12 cellular contexts compared by ENCODE assay signal in genomic region chr19:19224150-19224851, GRCh38. TPM values are rescaled to one million over a fixed set of nuclear protein-coding genes. Genes with fewer than 3 reads are reported as not detected.
DNase-seq lines count a peak whose midpoint lies in the region; ATAC-seq and TF ChIP-seq lines count a peak whose summit lies in the region.
"Had no signal": no experiment of that assay in that cellular context is flagged by ENCODE, and none has a peak within 500 bp of the region (broad histone marks: within the 10 kb centered on the region; RNA-seq: fewer than 3 reads in every experiment).

No MANE protein-coding gene starts in this region.

- CTCF ChIA-PET in Panc1 (lab: Charles Lee): no interaction called here

- POLR2A ChIA-PET in Panc1 (lab: Charles Lee): interaction anchor here (0.6 kb wide), 1 partner anchor 23 kb away, joined by 3 read pairs; no protein-coding TSS in a partner anchor

- no peak overlapping the region for H3K27ac Mint-ChIP-seq in activated naive CD4-positive, alpha-beta T cell treated with anti-CD3 and anti-CD28 coated beads, Interleukin-2, amount 50 U/mL, for 24 hours
- H3K27ac Mint-ChIP-seq in activated naive CD4-positive, alpha-beta T cell treated with anti-CD3 and anti-CD28 coated beads, Interleukin-2, amount 50 U/mL, for 72 hours: no peak overlapping the region

- in situ Hi-C loops in Panc1 (cut with HindIII; ENCODE audit: low pct_unique_long_range_greater_than_20kb, low sequenced_read_pairs): no loop called here

- no peaks in the 10 kb centered on the region for H3K36me3 Mint-ChIP-seq in activated naive CD4-positive, alpha-beta T cell treated with anti-CD3 and anti-CD28 coated beads, Interleukin-2, amount 50 U/mL, for 24 hours
- H3K36me3 Mint-ChIP-seq in activated naive CD4-positive, alpha-beta T cell treated with anti-CD3 and anti-CD28 coated beads, Interleukin-2, amount 50 U/mL, for 72 hours: no peaks in the 10 kb centered on the region

- intact Hi-C loops in Panc1 (cut with micrococcal nuclease; ENCODE audit: unreplicated experiment) (no loop called here), stomach (cut with DNase I; ENCODE audit: low total_unique reads) (no loop called here)

- BruUV-seq in Panc1 (replicated peaks; lab: Mats Ljungman, UMichigan): no TSS peak

- H3K9me3 Mint-ChIP-seq in activated naive CD4-positive, alpha-beta T cell treated with anti-CD3 and anti-CD28 coated beads, Interleukin-2, amount 50 U/mL, for 24 hours: no peaks in the 10 kb centered on the region
- no peaks in the 10 kb centered on the region for H3K9me3 Mint-ChIP-seq in activated naive CD4-positive, alpha-beta T cell treated with anti-CD3 and anti-CD28 coated beads, Interleukin-2, amount 50 U/mL, for 72 hours

- H3K4me1 ChIP-seq in Panc1 (ENCODE audit: control insufficient read depth, insufficient read depth, low read length) (peaks cover 4% of the 10 kb centered on the region; the same call in 1 of the 2 replicates), stomach (peaks cover 0 to 11% (median 11%) of the 10 kb centered on the region in 4 donors)

- H3K9me3 ChIP-seq in Panc1 (ENCODE audit: control insufficient read depth, insufficient read depth, low read depth, low read length): no peaks in the 10 kb centered on the region
- no peaks in the 10 kb centered on the region for H3K9me3 ChIP-seq in stomach
- H3K9me3 ChIP-seq: gastroesophageal sphincter had no signal

- H3K4me3 Mint-ChIP-seq in activated naive CD4-positive, alpha-beta T cell treated with anti-CD3 and anti-CD28 coated beads, Interleukin-2, amount 50 U/mL, for 24 hours: peak overlapping the region; percentile 42

- no peak overlapping the region for H3K27ac ChIP-seq in Panc1 (ENCODE audit: low read length)
- H3K27ac ChIP-seq in stomach: no peak overlapping the region
- H3K27ac ChIP-seq: gastroesophageal sphincter had no signal

- ATAC-seq in activated naive CD4-positive, alpha-beta T cell treated with anti-CD3 and anti-CD28 coated beads, Interleukin-2, amount 50 U/mL, for 72 hours: no peak
- ATAC-seq in Panc1: peak; percentile 40

- H3K4me3 ChIP-seq in Panc1 (ENCODE audit: low read depth in 2 of 2, low read length in 2 of 2): peak overlapping the region; percentile 31 to 47; a peak in 2 of 4 replicates
- peak overlapping the region; percentile 30 for H3K4me3 ChIP-seq in fibroblast of villous mesenchyme (ENCODE audit: low read depth, low read length)
- H3K4me3 ChIP-seq in stomach: peak overlapping the region; percentile 35 to 61 (median 42)

- H3K27me3 ChIP-seq in Panc1 (ENCODE audit: control insufficient read depth, insufficient read depth, low read length) (no peaks in the 10 kb centered on the region), stomach (peaks cover 6 to 69% (median 46%) of the 10 kb centered on the region in 3 donors)

- no peak for TF ChIP-seq POLR2A in stomach (IDR thresholded peaks at IDR 0.05)

- no peak for DNase-seq in activated naive CD4-positive, alpha-beta T cell treated with anti-CD3 and anti-CD28 coated beads, Interleukin-2, amount 50 U/mL, for 72 hours (ENCODE audit: low spot score in 2 of 2)
- DNase-seq in Panc1 (ENCODE audit: low read depth, low spot score) (no peak), fibroblast of villous mesenchyme (ENCODE audit: low read depth) (no peak), stomach (no peak), NCI-H128 (lab: John Stamatoyannopoulos, UW; ENCODE audit: unreplicated experiment) (no peak), RPMI8226 (no peak), NOMO-1 (lab: John Stamatoyannopoulos, UW; ENCODE audit: unreplicated experiment in 2 of 2) (no peak)
- DNase-seq: SIG-M5 had no signal

- WGBS in stomach, 5 donors: 59 to 72% (median 67%) methylated on average over 12 to 17 of the region's 17 CpGs

- TF ChIP-seq CTCF in Panc1 (IDR thresholded peaks at IDR 0.05): no peak
- no peak for TF ChIP-seq CTCF in fibroblast of villous mesenchyme (IDR thresholded peaks at IDR 0.05; ENCODE audit: insufficient read depth, low read depth, low read length)
- TF ChIP-seq CTCF in stomach (IDR thresholded peaks at IDR 0.05): no peak

- H3K27me3 Mint-ChIP-seq in activated naive CD4-positive, alpha-beta T cell treated with anti-CD3 and anti-CD28 coated beads, Interleukin-2, amount 50 U/mL, for 24 hours: peaks cover 5% of the 10 kb centered on the region

- H3K36me3 ChIP-seq in Panc1 (ENCODE audit: control insufficient read depth, insufficient read depth, low read length) (no peaks in the 10 kb centered on the region), stomach (no peaks in the 10 kb centered on the region)
- H3K36me3 ChIP-seq: gastroesophageal sphincter had no signal

- no peak for TF ChIP-seq EP300 in stomach (IDR thresholded peaks at IDR 0.05)

- H3K4me1 Mint-ChIP-seq in activated naive CD4-positive, alpha-beta T cell treated with anti-CD3 and anti-CD28 coated beads, Interleukin-2, amount 50 U/mL, for 24 hours: peaks cover 4% of the 10 kb centered on the region

RNA-seq across cellular contexts. Expression of gene NCAN, which starts 12.5 kb away (rescaled TPM):
- total RNA-seq in activated naive CD4-positive, alpha-beta T cell treated with anti-CD3 and anti-CD28 coated beads, Interleukin-2, amount 50 U/mL, for 72 hours: not detected
- 0.15 TPM for total RNA-seq in Panc1 (2021; ENCODE audit: unreplicated experiment)
- 0.16 TPM for polyA plus RNA-seq in Panc1 (2012; ENCODE audit: insufficient read length)
- total RNA-seq in fibroblast of villous mesenchyme: under 0.01 TPM in 1 of 2 replicates, not detected in the other
- 1 to 10 TPM in 1 of 5 donors, not detected in 4; 1.7 TPM for total RNA-seq in stomach
- under 1 TPM in 2 of 3 donors, not detected in 1; 0.05 to 0.06 TPM for polyA plus RNA-seq in stomach
- total RNA-seq: mononuclear cell had no signal
- polyA plus RNA-seq: BJ had no signal

RNA-seq across cellular contexts. Expression of gene NR2C2AP, which starts 21.1 kb away (rescaled TPM):
- 10 to 100 TPM; 34.4 to 38.6 TPM for total RNA-seq in activated naive CD4-positive, alpha-beta T cell treated with anti-CD3 and anti-CD28 coated beads, Interleukin-2, amount 50 U/mL, for 72 hours
- total RNA-seq in Panc1 (2021; ENCODE audit: unreplicated experiment) (42.1 TPM), fibroblast of villous mesenchyme (7.1 and 7.8 TPM in 2 replicates), stomach (10 to 100 TPM in 1 of 5 donors, 1 to 10 TPM in 1, under 1 TPM in 1, not detected in 2; 0.45 to 14.8 (median 7.7) TPM)
- 24.2 TPM for polyA plus RNA-seq in Panc1 (2012; ENCODE audit: insufficient read length)
- polyA plus RNA-seq in stomach: 10 to 100 TPM; 18.2 to 28.9 (median 18.8) TPM

RNA-seq across cellular contexts. Expression of gene RFXANK, which starts 32.2 kb away (rescaled TPM):
- total RNA-seq in activated naive CD4-positive, alpha-beta T cell treated with anti-CD3 and anti-CD28 coated beads, Interleukin-2, amount 50 U/mL, for 72 hours: 100 to 1,000 TPM in 1 of 2 donors, 10 to 100 TPM in 1; 88.2 to 122 TPM
- total RNA-seq in Panc1 (2021; ENCODE audit: unreplicated experiment): 92.3 TPM
- polyA plus RNA-seq in Panc1 (2012; ENCODE audit: insufficient read length): 129 TPM
- 57.9 and 83.4 TPM in 2 replicates for total RNA-seq in fibroblast of villous mesenchyme
- total RNA-seq in stomach: 100 to 1,000 TPM in 2 of 5 donors, 10 to 100 TPM in 3; 17.4 to 112 (median 61.4) TPM
- polyA plus RNA-seq in stomach: 100 to 1,000 TPM; 121 to 145 (median 136) TPM

RNA-seq across cellular contexts. Expression of gene BORCS8, which starts 32.3 kb away (rescaled TPM):
- 10 to 100 TPM; 11.6 to 26.9 TPM for total RNA-seq in activated naive CD4-positive, alpha-beta T cell treated with anti-CD3 and anti-CD28 coated beads, Interleukin-2, amount 50 U/mL, for 72 hours
- total RNA-seq in Panc1 (2021; ENCODE audit: unreplicated experiment) (37.8 TPM), fibroblast of villous mesenchyme (13.4 and 19.0 TPM in 2 replicates), stomach (10 to 100 TPM in 4 of 5 donors, 1 to 10 TPM in 1; 8.3 to 96.9 (median 27.8) TPM)
- 43.0 TPM for polyA plus RNA-seq in Panc1 (2012; ENCODE audit: insufficient read length)
- 10 to 100 TPM; 21.0 to 31.1 (median 28.4) TPM for polyA plus RNA-seq in stomach

RNA-seq across cellular contexts. Expression of gene TM6SF2, which starts 48.8 kb away (rescaled TPM):
- total RNA-seq in activated naive CD4-positive, alpha-beta T cell treated with anti-CD3 and anti-CD28 coated beads, Interleukin-2, amount 50 U/mL, for 72 hours: not detected
- total RNA-seq in Panc1 (2021; ENCODE audit: unreplicated experiment) (2.7 TPM), fibroblast of villous mesenchyme (0.86 and 1.3 TPM in 2 replicates), stomach (1 to 10 TPM in 1 of 5 donors, not detected in 4; 1.3 TPM)
- polyA plus RNA-seq in Panc1 (2012; ENCODE audit: insufficient read length): 5.2 TPM
- under 1 TPM in 2 of 3 donors, not detected in 1; 0.23 to 0.44 TPM for polyA plus RNA-seq in stomach
- total RNA-seq: gastroesophageal sphincter, mononuclear cell had no signal
